13 cellular contexts compared by ENCODE assay signal in the genomic region with DNA sequence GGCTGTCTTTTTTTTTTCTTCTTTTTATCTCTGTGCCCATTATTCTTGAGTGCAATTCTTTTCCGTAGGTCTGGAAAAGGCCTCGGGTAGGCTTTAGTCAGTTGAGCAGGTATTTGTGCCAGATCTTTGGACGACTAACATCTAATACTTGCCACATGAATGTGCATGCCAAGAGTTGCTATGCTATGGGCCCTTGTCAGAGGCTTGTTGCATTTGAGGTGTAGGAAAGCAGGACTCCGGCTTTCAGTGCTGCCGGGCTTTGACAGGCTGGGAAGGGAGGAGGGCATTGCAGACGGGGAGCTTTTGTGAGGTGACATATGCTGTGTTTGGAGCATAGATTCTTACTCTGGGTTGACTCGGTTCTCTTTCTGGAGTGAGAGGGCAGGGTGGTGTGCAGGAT.
"Had no signal": no experiment of that assay in that cellular context is flagged by ENCODE, and none has a peak within 500 bp of the region (broad histone marks: within the 10 kb centered on the region; RNA-seq: fewer than 3 reads in every experiment).

No MANE protein-coding gene starts in this region.

- H3K27ac ChIP-seq: neutrophil, upper lobe of left lung had no signal

- ATAC-seq: activated CD8-positive, alpha-beta T cell treated with anti-CD3 and anti-CD28 coated beads, Interleukin-2, amount 10 ng/mL, durations not matched to agents 7 days and 5 days; mucosa of descending colon; naive thymus-derived CD8-positive, alpha-beta T cell; stimulated activated memory B cell treated with anti-CD40 and anti-IgM and Interleukin-4, amounts not matched to agents 10 μg/mL and 1 μg/mL and 100 μg/mL, for 72 hours had no signal

- H3K4me3 Mint-ChIP-seq: activated B cell treated with CpG ODN at 0.5 μM for 24 hours; activated CD8-positive, alpha-beta T cell treated with anti-CD3 and anti-CD28 coated beads, Interleukin-2, amount 10 ng/mL, durations not matched to agents 7 days and 5 days; activated naive CD8-positive, alpha-beta T cell treated with anti-CD3 and anti-CD28 coated beads for 36 hours; immature natural killer cell; naive thymus-derived CD8-positive, alpha-beta T cell; stimulated activated memory B cell treated with anti-CD40 and anti-IgM and Interleukin-4, amounts not matched to agents 10 μg/mL and 1 μg/mL and 100 μg/mL, for 72 hours had no signal

- H3K9me3 ChIP-seq: mucosa of descending colon, neutrophil, upper lobe of left lung had no signal

- H3K27me3 Mint-ChIP-seq: activated B cell treated with CpG ODN at 0.5 μM for 24 hours; activated naive CD8-positive, alpha-beta T cell treated with anti-CD3 and anti-CD28 coated beads for 36 hours; naive thymus-derived CD8-positive, alpha-beta T cell; stimulated activated memory B cell treated with anti-CD40 and anti-IgM and Interleukin-4, amounts not matched to agents 10 μg/mL and 1 μg/mL and 100 μg/mL, for 72 hours had no signal

- H3K27me3 ChIP-seq: neutrophil, upper lobe of left lung had no signal

- H3K4me3 ChIP-seq: mucosa of descending colon, upper lobe of left lung had no signal

- H3K9me3 Mint-ChIP-seq: activated B cell treated with CpG ODN at 0.5 μM for 24 hours; activated naive CD8-positive, alpha-beta T cell treated with anti-CD3 and anti-CD28 coated beads for 36 hours; immature natural killer cell; naive thymus-derived CD8-positive, alpha-beta T cell; stimulated activated memory B cell treated with anti-CD40 and anti-IgM and Interleukin-4, amounts not matched to agents 10 μg/mL and 1 μg/mL and 100 μg/mL, for 72 hours had no signal

- H3K36me3 Mint-ChIP-seq: immature natural killer cell; naive thymus-derived CD8-positive, alpha-beta T cell had no signal

- H3K4me1 Mint-ChIP-seq: activated naive CD8-positive, alpha-beta T cell treated with anti-CD3 and anti-CD28 coated beads for 36 hours had no signal

- H3K27ac Mint-ChIP-seq: activated B cell treated with CpG ODN at 0.5 μM for 24 hours; activated CD8-positive, alpha-beta T cell treated with anti-CD3 and anti-CD28 coated beads, Interleukin-2, amount 10 ng/mL, durations not matched to agents 7 days and 5 days; activated naive CD8-positive, alpha-beta T cell treated with anti-CD3 and anti-CD28 coated beads for 36 hours; immature natural killer cell; stimulated activated memory B cell treated with anti-CD40 and anti-IgM and Interleukin-4, amounts not matched to agents 10 μg/mL and 1 μg/mL and 100 μg/mL, for 72 hours had no signal

- DNase-seq: activated B cell treated with CpG ODN at 0.5 μM for 24 hours; activated CD8-positive, alpha-beta memory T cell treated with anti-CD3 and anti-CD28 coated beads, Interleukin-2, amount 50 U/mL, for 4 hours; activated CD8-positive, alpha-beta T cell treated with anti-CD3 and anti-CD28 coated beads, Interleukin-2, amount 10 ng/mL, durations not matched to agents 7 days and 5 days; activated effector memory CD4-positive, alpha-beta T cell treated with anti-CD3 and anti-CD28 coated beads, Interleukin-2, amount 50 U/mL, for 16 hours; activated T-cell treated with anti-CD3 and anti-CD28 coated beads, Interleukin-2, amount 50 U/mL, for 48 hours; foreskin fibroblast; immature natural killer cell; mucosa of descending colon had no signal

- H3K36me3 ChIP-seq: neutrophil, upper lobe of left lung had no signal
